8 cellular contexts compared by ENCODE assay signal in the genomic region with DNA sequence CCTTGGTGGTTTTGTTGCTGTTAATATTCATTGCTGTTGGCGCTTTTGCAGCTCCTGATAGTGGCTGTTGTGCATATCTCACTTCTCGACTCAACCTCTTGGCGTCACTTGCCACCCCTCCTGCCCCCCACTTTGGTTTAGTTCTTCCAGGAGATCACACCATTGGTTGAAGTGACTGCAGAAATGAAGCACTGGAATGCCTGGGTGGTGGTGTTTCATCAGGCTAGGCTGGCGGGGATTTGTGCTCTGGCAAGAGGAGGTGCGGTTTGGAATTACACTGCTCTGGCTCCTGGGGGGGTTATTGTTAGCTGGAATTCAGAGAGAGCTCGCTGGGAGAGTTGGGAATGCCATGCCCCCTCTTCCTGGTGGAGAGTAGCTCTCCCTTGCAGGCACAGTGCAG. TPM values are rescaled to one million over a fixed set of nuclear protein-coding genes. Genes with fewer than 3 reads are reported as not detected.
DNase-seq lines count a peak whose midpoint lies in the region; ATAC-seq, FAIRE-seq and TF ChIP-seq lines count a peak whose summit lies in the region.

No MANE protein-coding gene starts in this region.

- no peaks in the 10 kb centered on the region for H3K27me3 Mint-ChIP-seq in activated CD4-positive, alpha-beta T cell treated with anti-CD3 and anti-CD28 coated beads, Interleukin-2, amount 10 ng/mL, durations not matched to agents 7 days and 5 days

- H3K27ac Mint-ChIP-seq in activated CD4-positive, alpha-beta T cell treated with anti-CD3 and anti-CD28 coated beads, Interleukin-2, amount 10 ng/mL, durations not matched to agents 7 days and 5 days = peak overlapping the region; percentile 83

- no peak overlapping the region for H3K4me3 ChIP-seq in body of pancreas
- H3K4me3 ChIP-seq in kidney (ENCODE audit: low read length in 2 of 2) = no peak overlapping the region
- no peak overlapping the region for H3K4me3 ChIP-seq in thyroid gland (replicated peaks in 1 of 3)

- H3K4me1 ChIP-seq in body of pancreas (peaks cover 95% of the 10 kb centered on the region), kidney (ENCODE audit: control insufficient read depth in 1 of 2, insufficient read depth in 1 of 2, low read depth in 1 of 2, low read length in 2 of 2) (peaks cover 50 to 52% of the 10 kb centered on the region in 2 donors), thyroid gland (peaks cover 65 to 93% of the 10 kb centered on the region in 2 donors)

- no peaks in the 10 kb centered on the region for H3K27me3 ChIP-seq in body of pancreas
- H3K27me3 ChIP-seq in thyroid gland = no peaks in the 10 kb centered on the region

- POLR2A ChIA-PET in activated CD4-positive, alpha-beta T cell treated with anti-CD3 and anti-CD28 coated beads, Interleukin-2, amount 10 ng/mL, durations not matched to agents 7 days and 5 days (lab: Charles Lee) = interaction anchor here (1.6 kb wide), 1 partner anchor 32 kb away, joined by 5 read pairs; no protein-coding TSS in a partner anchor

- TF ChIP-seq POLR2A in body of pancreas (IDR thresholded peaks at IDR 0.05) (no peak), thyroid gland (IDR thresholded peaks at IDR 0.05) (no peak)

- H3K36me3 ChIP-seq in body of pancreas (replicated peaks in 1 of 2; ENCODE audit: insufficient read depth in 1 of 2, low read depth in 2 of 2) (no peaks in the 10 kb centered on the region), kidney (ENCODE audit: control insufficient read depth in 1 of 2, insufficient read depth in 2 of 2, low read length in 2 of 2) (no peaks in the 10 kb centered on the region), thyroid gland (no peaks in the 10 kb centered on the region)

- WGBS in body of pancreas, 2 donors = 33 to 42% methylated on average over 5 to 6 of the region's 6 CpGs
- WGBS in thyroid gland, 2 donors = 46 to 53% methylated on average over 6 of the region's 6 CpGs

- no peak for ATAC-seq in body of pancreas
- no peak for ATAC-seq in left lobe of liver

- DNase-seq in activated CD4-positive, alpha-beta T cell treated with anti-CD3 and anti-CD28 coated beads, Interleukin-2, amount 10 ng/mL, durations not matched to agents 7 days and 5 days = no peak
- no peak for DNase-seq in activated CD4-positive, alpha-beta T cell treated with anti-CD3 and anti-CD28 coated beads, Interleukin-2, amount 50 U/mL, for 4 hours
- peak in 1 of 4 donors; percentile 26 for DNase-seq in body of pancreas
- DNase-seq in kidney = no peak
- DNase-seq in thyroid gland = peak in 1 of 2 donors; percentile 17
- DNase-seq in stimulated activated naive CD4-positive, alpha-beta T cell (lab: John Stamatoyannopoulos, UW) = no peak
- DNase-seq in NCI-H2196 (lab: John Stamatoyannopoulos, UW; ENCODE audit: unreplicated experiment) = no peak
- no peak for DNase-seq in left lobe of liver (ENCODE audit: low spot score)

- H3K9me3 ChIP-seq in body of pancreas = no peaks in the 10 kb centered on the region
- no peaks in the 10 kb centered on the region for H3K9me3 ChIP-seq in kidney (ENCODE audit: control insufficient read depth in 1 of 2, low read length in 2 of 2)
- H3K9me3 ChIP-seq in thyroid gland = no peaks in the 10 kb centered on the region

- intact Hi-C loops in body of pancreas (cut with DNase I) (no loop called here), kidney (cut with DNase I) (no loop called here), thyroid gland (cut with DNase I) (no loop called here)

- no peaks in the 10 kb centered on the region for H3K9me3 Mint-ChIP-seq in activated CD4-positive, alpha-beta T cell treated with anti-CD3 and anti-CD28 coated beads, Interleukin-2, amount 10 ng/mL, durations not matched to agents 7 days and 5 days

- CTCF ChIA-PET in activated CD4-positive, alpha-beta T cell treated with anti-CD3 and anti-CD28 coated beads, Interleukin-2, amount 10 ng/mL, durations not matched to agents 7 days and 5 days (lab: Charles Lee) = interaction anchor here (0.7 to 3.3 kb wide), 5 partner anchors 9 to 55 kb away, joined by 3 to 10 read pairs (median 5); no protein-coding TSS in a partner anchor

- H3K9ac ChIP-seq in kidney (ENCODE audit: low read length in 2 of 2) = no peak overlapping the region

- H3K4me1 Mint-ChIP-seq in activated CD4-positive, alpha-beta T cell treated with anti-CD3 and anti-CD28 coated beads, Interleukin-2, amount 10 ng/mL, durations not matched to agents 7 days and 5 days = peaks cover 93% of the 10 kb centered on the region

- peaks cover 48% of the 10 kb centered on the region for H3K36me3 Mint-ChIP-seq in activated CD4-positive, alpha-beta T cell treated with anti-CD3 and anti-CD28 coated beads, Interleukin-2, amount 10 ng/mL, durations not matched to agents 7 days and 5 days (ENCODE audit: low read depth)

- no peak for FAIRE-seq in kidney (lab: Jason Lieb, UNC)

- peak overlapping the region; percentile 66 for H3K4me3 Mint-ChIP-seq in activated CD4-positive, alpha-beta T cell treated with anti-CD3 and anti-CD28 coated beads, Interleukin-2, amount 10 ng/mL, durations not matched to agents 7 days and 5 days

- H3K27ac ChIP-seq in body of pancreas = peak overlapping the region; percentile 8 to 78 (median 52)
- peak overlapping the region; percentile 18 to 44 for H3K27ac ChIP-seq in kidney (ENCODE audit: low read depth in 2 of 2, low read length in 2 of 2)
- H3K27ac ChIP-seq in thyroid gland = peak overlapping the region in 2 of 3 donors; percentile 10 to 65

- no peak for TF ChIP-seq CTCF in body of pancreas (IDR thresholded peaks at IDR 0.05)
- TF ChIP-seq CTCF in kidney (IDR thresholded peaks at IDR 0.05; ENCODE audit: borderline replicate concordance, extremely low read depth, insufficient read depth) = no peak
- TF ChIP-seq CTCF in thyroid gland (IDR thresholded peaks at IDR 0.05) = no peak

RNA-seq across cellular contexts. Expression of a gene that starts 11.5 kb away (rescaled TPM):
- 100 to 1,000 TPM; 281 to 303 TPM for total RNA-seq in activated CD4-positive, alpha-beta T cell treated with anti-CD3 and anti-CD28 coated beads, Interleukin-2, amount 10 ng/mL, durations not matched to agents 7 days and 5 days
- total RNA-seq in body of pancreas = 100 to 1,000 TPM in 1 of 2 donors, 10 to 100 TPM in 1; 78.3 to 177 TPM
- total RNA-seq in kidney = 227 TPM
- 37.4 TPM for polyA plus RNA-seq in kidney (ENCODE audit: insufficient read depth, low read depth, low replicate concordance)
- 100 to 1,000 TPM in 3 of 4 donors, 10 to 100 TPM in 1; 81.7 to 159 (median 117) TPM for total RNA-seq in thyroid gland
- 80.7 TPM for total RNA-seq in left lobe of liver
